Comparison of ENCODE assay signal across 1 cellular context in genomic region chr7:104900525-104900924, GRCh38.
A peak's percentile ranks its signal among the peaks of the same experiment; 100 is the strongest.
TF ChIP-seq lines count a peak whose summit lies in the region.

No MANE protein-coding gene starts in this region.

TF ChIP-seq in HepG2, 621 proteins besides CTCF, POLR2A, EP300 and RAD21 (continued from another document):
- TF ChIP-seq ZNF687 (CRISPR knock-in tag; IDR thresholded peaks at IDR 0.05): no peak
- no peak for TF ChIP-seq ZNF792 (CRISPR knock-in tag; IDR thresholded peaks at IDR 0.05)
- no peak for TF ChIP-seq ZFP62 (CRISPR knock-in tag; IDR thresholded peaks at IDR 0.05)
- peak; percentile 78 for TF ChIP-seq PATZ1 (CRISPR knock-in tag; IDR thresholded peaks at IDR 0.05)
- TF ChIP-seq ATF1 (CRISPR knock-in tag; IDR thresholded peaks at IDR 0.05): no peak
- TF ChIP-seq POLR2AphosphoS2 (IDR thresholded peaks at IDR 0.05; ENCODE audit: low read depth, low read length): no peak
- 0 out of 2 replicates have a peak, but pooled peaks have one; percentile 15 for TF ChIP-seq BCL6 (CRISPR knock-in tag; IDR thresholded peaks at IDR 0.05)
- TF ChIP-seq NR1H2 (CRISPR knock-in tag; IDR thresholded peaks at IDR 0.05; ENCODE audit: borderline replicate concordance, low read depth): no peak
- no peak for TF ChIP-seq KDM5A (IDR thresholded peaks at IDR 0.05; ENCODE audit: borderline replicate concordance, low read length)
- no peak for TF ChIP-seq E2F1 (CRISPR knock-in tag; IDR thresholded peaks at IDR 0.05)
- TF ChIP-seq ZBTB2 (CRISPR knock-in tag; IDR thresholded peaks at IDR 0.05; ENCODE audit: low read depth): no peak
- TF ChIP-seq ZNF564 (CRISPR knock-in tag; IDR thresholded peaks at IDR 0.05): no peak
- TF ChIP-seq HOXA5 (CRISPR knock-in tag; IDR thresholded peaks at IDR 0.05): no peak
- TF ChIP-seq IRF9 (CRISPR knock-in tag; IDR thresholded peaks at IDR 0.05; ENCODE audit: borderline replicate concordance): no peak
- no peak for TF ChIP-seq ZSCAN12 (CRISPR knock-in tag; IDR thresholded peaks at IDR 0.05)
- TF ChIP-seq BRF2 (CRISPR knock-in tag; IDR thresholded peaks at IDR 0.05): no peak
- TF ChIP-seq ZNF296 (CRISPR knock-in tag; conservative IDR thresholded peaks at IDR 0.05): no peak
- no peak for TF ChIP-seq HNF1A (IDR thresholded peaks at IDR 0.05; ENCODE audit: low read depth)
- no peak for TF ChIP-seq HNF1A (CRISPR knock-in tag; IDR thresholded peaks at IDR 0.05; ENCODE audit: borderline replicate concordance)
- no peak for TF ChIP-seq DNMT1 (CRISPR knock-in tag; IDR thresholded peaks at IDR 0.05)
- TF ChIP-seq RBM39 (IDR thresholded peaks at IDR 0.05; ENCODE audit: low read depth, low read length, poor library complexity, severe bottlenecking): no peak
- no peak for TF ChIP-seq ZNF235 (CRISPR knock-in tag; IDR thresholded peaks at IDR 0.05; ENCODE audit: borderline replicate concordance)
- 0 out of 2 replicates have a peak, but pooled peaks have one; percentile 34 for TF ChIP-seq TFE3 (CRISPR knock-in tag; IDR thresholded peaks at IDR 0.05)
- no peak for TF ChIP-seq ZNF282 (IDR thresholded peaks at IDR 0.05; ENCODE audit: partially characterized antibody)
- no peak for TF ChIP-seq U2AF1 (optimal IDR thresholded peaks at IDR 0.05; ENCODE audit: low read depth, low read length)
- TF ChIP-seq JARID2 (CRISPR knock-in tag; IDR thresholded peaks at IDR 0.05; ENCODE audit: insufficient replicate concordance): no peak
- TF ChIP-seq ZNF563 (CRISPR knock-in tag; IDR thresholded peaks at IDR 0.05): no peak
